Comparison of ENCODE assay signal across 9 cellular contexts in genomic region chr4:99763635-99764101, GRCh38. TPM values are rescaled to one million over a fixed set of nuclear protein-coding genes. Genes with fewer than 3 reads are reported as not detected.
DNase-seq lines count a peak whose midpoint lies in the region; ATAC-seq and TF ChIP-seq lines count a peak whose summit lies in the region.
"Had no signal": no experiment of that assay in that cellular context is flagged by ENCODE, and none has a peak within 500 bp of the region (broad histone marks: within the 10 kb centered on the region; RNA-seq: fewer than 3 reads in every experiment).

No MANE protein-coding gene starts in this region.

- H3K9me3 ChIP-seq in RWPE2 (ENCODE audit: severe bottlenecking), result no peaks in the 10 kb centered on the region

- CTCF ChIA-PET in activated CD4-positive, alpha-beta T cell treated with anti-CD3 and anti-CD28 coated beads, Interleukin-2, amount 10 ng/mL, durations not matched to agents 7 days and 5 days (lab: Charles Lee), result interaction anchor here (1.0 kb wide), 1 partner anchor 9 kb away, joined by 3 read pairs; no protein-coding TSS in a partner anchor

- no peaks in the 10 kb centered on the region for H3K27me3 ChIP-seq in RWPE2 (ENCODE audit: insufficient read depth, poor library complexity, severe bottlenecking)

- H3K36me3 ChIP-seq in RWPE2 (ENCODE audit: low read depth), result no peaks in the 10 kb centered on the region

- no peak overlapping the region for H3K27ac ChIP-seq in RWPE2 (ENCODE audit: poor library complexity, severe bottlenecking)

- no peaks in the 10 kb centered on the region for H3K36me3 Mint-ChIP-seq in activated CD4-positive, alpha-beta T cell treated with anti-CD3 and anti-CD28 coated beads, Interleukin-2, amount 10 ng/mL, durations not matched to agents 7 days and 5 days (ENCODE audit: low read depth)

- ATAC-seq in RWPE2 (ENCODE audit: low read depth) (peak; percentile 100), HG02852 (IDR thresholded peaks at IDR 0.05; ENCODE audit: unreplicated experiment) (no peak), GM19452 (IDR thresholded peaks at IDR 0.05; ENCODE audit: unreplicated experiment) (no peak), HG03280 (IDR thresholded peaks at IDR 0.05; ENCODE audit: unreplicated experiment) (no peak)
- ATAC-seq: GM12878 had no signal

- H3K4me1 ChIP-seq in RWPE2 (ENCODE audit: insufficient read depth, poor library complexity, severe bottlenecking), result peaks cover 8% of the 10 kb centered on the region

- in situ Hi-C loops in ACHN (cut with HindIII; ENCODE audit: low pct_ligation_motif_present, low pct_unique_long_range_greater_than_20kb, low sequenced_read_pairs), result no loop called here

- POLR2A ChIA-PET in activated CD4-positive, alpha-beta T cell treated with anti-CD3 and anti-CD28 coated beads, Interleukin-2, amount 10 ng/mL, durations not matched to agents 7 days and 5 days (lab: Charles Lee), result no interaction called here

- no peak overlapping the region for H3K4me3 ChIP-seq in RWPE2 (ENCODE audit: severe bottlenecking)
- H3K4me3 ChIP-seq: GM12878 had no signal

- no peak overlapping the region for H3K27ac Mint-ChIP-seq in activated CD4-positive, alpha-beta T cell treated with anti-CD3 and anti-CD28 coated beads, Interleukin-2, amount 10 ng/mL, durations not matched to agents 7 days and 5 days

- peaks cover 2% of the 10 kb centered on the region for H3K27me3 Mint-ChIP-seq in activated CD4-positive, alpha-beta T cell treated with anti-CD3 and anti-CD28 coated beads, Interleukin-2, amount 10 ng/mL, durations not matched to agents 7 days and 5 days

- DNase-seq in ACHN (peak; percentile 74), GM04504 (ENCODE audit: low read depth) (peak; percentile 77), RWPE2 (ENCODE audit: low spot score) (no peak), glomerular endothelial cell (ENCODE audit: extremely low read depth, low read depth, low spot score) (peak; percentile 3)
- DNase-seq in activated CD4-positive, alpha-beta T cell treated with anti-CD3 and anti-CD28 coated beads, Interleukin-2, amount 10 ng/mL, durations not matched to agents 7 days and 5 days, result no peak

- no peak overlapping the region for H3K4me3 Mint-ChIP-seq in activated CD4-positive, alpha-beta T cell treated with anti-CD3 and anti-CD28 coated beads, Interleukin-2, amount 10 ng/mL, durations not matched to agents 7 days and 5 days

- H3K4me1 Mint-ChIP-seq in activated CD4-positive, alpha-beta T cell treated with anti-CD3 and anti-CD28 coated beads, Interleukin-2, amount 10 ng/mL, durations not matched to agents 7 days and 5 days, result no peaks in the 10 kb centered on the region

- no peak for TF ChIP-seq CTCF in RWPE2 (IDR thresholded peaks at IDR 0.05; ENCODE audit: poor library complexity, severe bottlenecking)

- peaks cover 3% of the 10 kb centered on the region for H3K9me3 Mint-ChIP-seq in activated CD4-positive, alpha-beta T cell treated with anti-CD3 and anti-CD28 coated beads, Interleukin-2, amount 10 ng/mL, durations not matched to agents 7 days and 5 days

RNA-seq across cellular contexts. Expression of gene DAPP1, which starts 53.0 kb away (rescaled TPM):
- not detected in 2 replicates for total RNA-seq in glomerular endothelial cell
- total RNA-seq in activated CD4-positive, alpha-beta T cell treated with anti-CD3 and anti-CD28 coated beads, Interleukin-2, amount 10 ng/mL, durations not matched to agents 7 days and 5 days, result 10 to 100 TPM; 39.5 TPM

Comparison
In these comparisons a context has a peak if more than half of its experiments do, and no peak if none do; other contexts are left out.
1. DNase-seq: peak in ACHN (single experiment), GM04504 (single experiment) and glomerular endothelial cell (single experiment); none in RWPE2 (single experiment) and activated CD4-positive, alpha-beta T cell treated with anti-CD3 and anti-CD28 coated beads, Interleukin-2, amount 10 ng/mL, durations not matched to agents 7 days and 5 days (single experiment).
2. RNA of gene DAPP1, which starts 53.0 kb away (total RNA-seq): 39.5 TPM in activated CD4-positive, alpha-beta T cell treated with anti-CD3 and anti-CD28 coated beads, Interleukin-2, amount 10 ng/mL, durations not matched to agents 7 days and 5 days; not detected in glomerular endothelial cell; every median in the first group is over 10 times any median in the second.